24 cellular contexts compared by ENCODE assay signal in genomic region chr3:52399593-52399992, GRCh38. TPM values are rescaled to one million over a fixed set of nuclear protein-coding genes. Genes with fewer than 3 reads are reported as not detected.
DNase-seq lines count a peak whose midpoint lies in the region; FAIRE-seq and TF ChIP-seq lines count a peak whose summit lies in the region.
"Had no signal": no experiment of that assay in that cellular context is flagged by ENCODE, and none has a peak within 500 bp of the region (broad histone marks: within the 10 kb centered on the region; RNA-seq: fewer than 3 reads in every experiment).

No MANE protein-coding gene starts in this region.

- H3K9me3 ChIP-seq in HEK293 (ENCODE audit: control insufficient read depth, insufficient read depth, low read depth, low read length): no peaks in the 10 kb centered on the region
- H3K9me3 ChIP-seq in neuronal stem cell (replicated peaks in 1 of 2; ENCODE audit: control insufficient read depth in 2 of 2, insufficient read depth in 1 of 2, low read depth in 1 of 2, low read length in 2 of 2): no peaks in the 10 kb centered on the region
- H3K9me3 ChIP-seq: prostate gland, SJCRH30, vagina had no signal

- no peak overlapping the region for H3K4me3 Mint-ChIP-seq in chondrocyte (ENCODE audit: unreplicated experiment)
- H3K4me3 Mint-ChIP-seq: activated naive CD4-positive, alpha-beta T cell treated with anti-CD3 and anti-CD28 coated beads, Interleukin-2, amount 50 U/mL, for 24 hours; activated T-cell treated with anti-CD3 and anti-CD28 coated beads, Interleukin-2, amount 50 U/mL, for 72 hours; immature natural killer cell; neural progenitor cell; stimulated activated memory B cell treated with anti-CD40 and anti-IgM and Interleukin-4, amounts not matched to agents 10 μg/mL and 1 μg/mL and 100 μg/mL, for 72 hours; T-helper 1 cell treated with Interleukin-12 subunit alpha and Interleukin-12 subunit beta and Interleukin-4 antibody, amounts not matched to agents 30 μg/mL and 1 μg/mL, for 36 hours had no signal

- no peak overlapping the region for H2BK15ac ChIP-seq in neuronal stem cell (ENCODE audit: low read length)

- no peak overlapping the region for H4K8ac ChIP-seq in neuronal stem cell (ENCODE audit: low read depth, low read length)

- TF ChIP-seq POLR2A in GM12892 (IDR thresholded peaks at IDR 0.05; ENCODE audit: low read depth, low read length): no peak

- no peak overlapping the region for H2BK12ac ChIP-seq in neuronal stem cell (ENCODE audit: low read length)

- H3K9me3 Mint-ChIP-seq in chondrocyte (ENCODE audit: low read depth): no peaks in the 10 kb centered on the region
- H3K9me3 Mint-ChIP-seq: activated naive CD4-positive, alpha-beta T cell treated with anti-CD3 and anti-CD28 coated beads, Interleukin-2, amount 50 U/mL, for 24 hours; activated T-cell treated with anti-CD3 and anti-CD28 coated beads, Interleukin-2, amount 50 U/mL, for 72 hours; immature natural killer cell; neural progenitor cell; stimulated activated memory B cell treated with anti-CD40 and anti-IgM and Interleukin-4, amounts not matched to agents 10 μg/mL and 1 μg/mL and 100 μg/mL, for 72 hours; T-helper 1 cell treated with Interleukin-12 subunit alpha and Interleukin-12 subunit beta and Interleukin-4 antibody, amounts not matched to agents 30 μg/mL and 1 μg/mL, for 36 hours had no signal

- H2BK120ac ChIP-seq in neuronal stem cell (ENCODE audit: low read depth, low read length): no peak overlapping the region

- CTCF ChIA-PET in HEK293 (lab: Yijun Ruan, JAX) (no interaction called here), HEK293T (lab: Yijun Ruan, JAX) (interaction anchor here (1.5 kb wide), 1 partner anchor 15 kb away, joined by 4 read pairs; no protein-coding TSS in a partner anchor)

- FAIRE-seq in GM12892 (lab: Jason Lieb, UNC): no peak

- H3K4me3 ChIP-seq in HEK293 (ENCODE audit: low read depth, low read length) (no peak overlapping the region), neuronal stem cell (ENCODE audit: low read length in 2 of 2) (no peak overlapping the region)
- H3K4me3 ChIP-seq: neural progenitor cell, prostate gland, SJCRH30, vagina had no signal

- H3K36me3 Mint-ChIP-seq in chondrocyte (ENCODE audit: low read depth): peaks cover 20% of the 10 kb centered on the region

- H3K36me3 ChIP-seq in HEK293 (ENCODE audit: control insufficient read depth in 2 of 2, insufficient read depth in 1 of 2, low read length in 2 of 2) (peaks cover 0 to 60% of the 10 kb centered on the region in 2 experiments; a peak in 1 of 3 replicates), neuronal stem cell (replicated peaks in 1 of 2; ENCODE audit: control insufficient read depth in 2 of 2, insufficient read depth in 2 of 2, low read length in 2 of 2) (peaks cover 40 to 46% of the 10 kb centered on the region in 2 donors)
- H3K36me3 ChIP-seq: neural progenitor cell had no signal

- no peak overlapping the region for H2AK5ac ChIP-seq in neuronal stem cell (ENCODE audit: low read depth, low read length)

- H2BK5ac ChIP-seq in neuronal stem cell (ENCODE audit: low read length): no peak overlapping the region

- H3K9ac ChIP-seq in neuronal stem cell (ENCODE audit: low read depth, low read length, poor library complexity): peak overlapping the region; percentile 12
- H3K9ac ChIP-seq: neural progenitor cell had no signal

- DNase-seq in chondrocyte (ENCODE audit: low spot score) (peak; percentile 68), neuronal stem cell (ENCODE audit: low spot score) (no peak), HEK293T (ENCODE audit: extremely low spot score) (no peak), GM12892 (ENCODE audit: insufficient read length) (no peak)
- no peak for DNase-seq in effector CD8-positive, alpha-beta T cell (lab: John Stamatoyannopoulos, UW)
- DNase-seq: activated CD4-positive, alpha-beta T cell treated with anti-CD3 and anti-CD28 coated beads for 48 hours; activated T-cell treated with anti-CD3 and anti-CD28 coated beads, Interleukin-2, amount 50 U/mL, for 72 hours; anterior cingulate cortex; C1 segment of cervical spinal cord; caudate nucleus; EL; foreskin fibroblast; immature natural killer cell; NCI-H2081 treated with DMSO at 0.1 percent for 48 hours; SJCRH30; stimulated activated CD4-positive, alpha-beta T cell treated with anti-CD3 and anti-CD28 coated beads, Interleukin-2, amount 100 ng/mL, for 24 hours had no signal

- no peak overlapping the region for H3K4me2 ChIP-seq in neuronal stem cell (ENCODE audit: insufficient read depth, low read length, poor library complexity, severe bottlenecking)
- H3K4me2 ChIP-seq: neural progenitor cell had no signal

- H3K4ac ChIP-seq in neuronal stem cell (ENCODE audit: low read length): no peak overlapping the region

- no peaks in the 10 kb centered on the region for H3K27me3 Mint-ChIP-seq in chondrocyte (ENCODE audit: low read depth)
- H3K27me3 Mint-ChIP-seq: activated naive CD4-positive, alpha-beta T cell treated with anti-CD3 and anti-CD28 coated beads, Interleukin-2, amount 50 U/mL, for 24 hours; stimulated activated memory B cell treated with anti-CD40 and anti-IgM and Interleukin-4, amounts not matched to agents 10 μg/mL and 1 μg/mL and 100 μg/mL, for 72 hours had no signal

- H3K79me1 ChIP-seq in neuronal stem cell (ENCODE audit: low read depth, low read length): peaks cover 4% of the 10 kb centered on the region

- no peak overlapping the region for H3K27ac Mint-ChIP-seq in chondrocyte (ENCODE audit: unreplicated experiment)
- H3K27ac Mint-ChIP-seq: activated naive CD4-positive, alpha-beta T cell treated with anti-CD3 and anti-CD28 coated beads, Interleukin-2, amount 50 U/mL, for 24 hours; activated T-cell treated with anti-CD3 and anti-CD28 coated beads, Interleukin-2, amount 50 U/mL, for 72 hours; neural progenitor cell; stimulated activated memory B cell treated with anti-CD40 and anti-IgM and Interleukin-4, amounts not matched to agents 10 μg/mL and 1 μg/mL and 100 μg/mL, for 72 hours; T-helper 1 cell treated with Interleukin-12 subunit alpha and Interleukin-12 subunit beta and Interleukin-4 antibody, amounts not matched to agents 30 μg/mL and 1 μg/mL, for 36 hours had no signal

- no peaks in the 10 kb centered on the region for H3K27me3 ChIP-seq in neuronal stem cell (ENCODE audit: control insufficient read depth in 3 of 3, insufficient read depth in 3 of 3, low read depth in 1 of 3, low read length in 3 of 3)
- H3K27me3 ChIP-seq: neural progenitor cell, SJCRH30, vagina had no signal

- H3K14ac ChIP-seq in neuronal stem cell (ENCODE audit: low read length): no peak overlapping the region

- no peak overlapping the region for H3K23ac ChIP-seq in neuronal stem cell (ENCODE audit: low read depth, low read length, poor library complexity)

- TF ChIP-seq CTCF in HEK293 (tag by site-specific recombination; IDR thresholded peaks at IDR 0.05): no peak
- no peak for TF ChIP-seq CTCF in chondrocyte (IDR thresholded peaks at IDR 0.05)

- H3K18ac ChIP-seq in neuronal stem cell (ENCODE audit: low read length): no peak overlapping the region

- H3K27ac ChIP-seq in HEK293 (ENCODE audit: extremely low read depth, low read depth, low read length) (no peak overlapping the region), neuronal stem cell (replicated peaks; ENCODE audit: low read length) (no peak overlapping the region)
- H3K27ac ChIP-seq: epithelial cell of prostate, neural progenitor cell, prostate gland, SJCRH30, vagina had no signal

- H3K4me1 Mint-ChIP-seq in chondrocyte (ENCODE audit: low read depth): no peaks in the 10 kb centered on the region
- H3K4me1 Mint-ChIP-seq: activated naive CD4-positive, alpha-beta T cell treated with anti-CD3 and anti-CD28 coated beads, Interleukin-2, amount 50 U/mL, for 24 hours; neural progenitor cell; stimulated activated memory B cell treated with anti-CD40 and anti-IgM and Interleukin-4, amounts not matched to agents 10 μg/mL and 1 μg/mL and 100 μg/mL, for 72 hours had no signal

- H2AFZ ChIP-seq in neuronal stem cell (ENCODE audit: low read length): no peak overlapping the region
- H2AFZ ChIP-seq: neural progenitor cell had no signal

- WGBS in neuronal stem cell (ENCODE audit: extremely low coverage in 2 of 2, insufficient read length in 2 of 2, insufficient replicate concordance in 1 of 2), 2 donors: no CpG with 5 or more reads among the region's 6 CpGs

- POLR2A ChIA-PET in HEK293 (lab: Yijun Ruan, JAX): no interaction called here
- POLR2A ChIA-PET in HEK293T (lab: Yijun Ruan, JAX): interaction anchor here (0.9 kb wide), 1 partner anchor 11 kb away, joined by 3 read pairs; no protein-coding TSS in a partner anchor

- no peaks in the 10 kb centered on the region for H3K4me1 ChIP-seq in HEK293 (ENCODE audit: control insufficient read depth, insufficient read depth, low read length)
- H3K4me1 ChIP-seq in neuronal stem cell (ENCODE audit: control insufficient read depth in 2 of 2, insufficient read depth in 1 of 2, low read depth in 1 of 2, low read length in 2 of 2): no peaks in the 10 kb centered on the region
- H3K4me1 ChIP-seq: neural progenitor cell, prostate gland, SJCRH30, vagina had no signal

- H4K91ac ChIP-seq in neuronal stem cell (ENCODE audit: low read depth, low read length, poor library complexity): no peak overlapping the region

TF ChIP-seq in HEK293, 187 proteins besides CTCF, POLR2A, EP300 and RAD21 (continues in another document):
- TF ChIP-seq KLF8 (tag by site-specific recombination; IDR thresholded peaks at IDR 0.05): no peak
- TF ChIP-seq ZFP37 (tag by site-specific recombination; IDR thresholded peaks at IDR 0.05): no peak
- no peak for TF ChIP-seq ZNF843 (tag by site-specific recombination; IDR thresholded peaks at IDR 0.05)

TF ChIP-seq in HEK293T, 16 proteins besides CTCF, POLR2A, EP300 and RAD21:
- no peak for TF ChIP-seq CTBP1 (IDR thresholded peaks at IDR 0.05; ENCODE audit: borderline replicate concordance)

RNA-seq across cellular contexts. Expression of gene BAP1, which starts 10.2 kb away (rescaled TPM):
- 82.1 to 85.4 TPM (median 84.3 TPM) in 3 replicates for total RNA-seq in chondrocyte
- polyA plus RNA-seq in neuronal stem cell (2013, experiment 1 of 2): 52.3 TPM
- 51.8 TPM for polyA plus RNA-seq in neuronal stem cell (2013, experiment 2 of 2)
- polyA plus RNA-seq in GM12892 (2012; ENCODE audit: missing spikeins): 51.3 TPM

RNA-seq across cellular contexts. Expression of gene PHF7, which starts 10.9 kb away (rescaled TPM):
- 5.1 to 7.1 TPM (median 5.5 TPM) in 3 replicates for total RNA-seq in chondrocyte
- 23.3 TPM for polyA plus RNA-seq in neuronal stem cell (2013, experiment 1 of 2)
- polyA plus RNA-seq in neuronal stem cell (2013, experiment 2 of 2): 25.3 TPM
- polyA plus RNA-seq in GM12892 (2012; ENCODE audit: missing spikeins): 8.6 TPM

RNA-seq across cellular contexts. Expression of gene SEMA3G, which starts 45.3 kb away (rescaled TPM):
- total RNA-seq in chondrocyte: 0.17 TPM in 1 of 3 replicates, not detected in the others
- 0.77 TPM for polyA plus RNA-seq in neuronal stem cell (2013, experiment 1 of 2)
- 0.87 TPM for polyA plus RNA-seq in neuronal stem cell (2013, experiment 2 of 2)
- polyA plus RNA-seq in GM12892 (2012; ENCODE audit: missing spikeins): not detected
- polyA plus RNA-seq: immature natural killer cell had no signal

RNA-seq across cellular contexts. Expression of gene TNNC1, which starts 54.2 kb away (rescaled TPM):
- total RNA-seq in chondrocyte: 3.3 to 13.7 TPM (median 12.7 TPM) in 3 replicates
- polyA plus RNA-seq in neuronal stem cell (2013, experiment 1 of 2): 7.4 TPM
- polyA plus RNA-seq in neuronal stem cell (2013, experiment 2 of 2): 6.4 TPM
- 1.7 TPM for polyA plus RNA-seq in GM12892 (2012; ENCODE audit: missing spikeins)
- polyA plus RNA-seq: immature natural killer cell had no signal

RNA-seq across cellular contexts. Expression of gene NISCH, which starts 55.8 kb away (rescaled TPM):
- 97.6 to 121 TPM (median 101 TPM) in 3 replicates for total RNA-seq in chondrocyte
- 58.8 TPM for polyA plus RNA-seq in neuronal stem cell (2013, experiment 1 of 2)
- polyA plus RNA-seq in neuronal stem cell (2013, experiment 2 of 2): 58.4 TPM
- polyA plus RNA-seq in GM12892 (2012; ENCODE audit: missing spikeins): 19.2 TPM
